ENCODE assay signal across 18 cellular contexts in genomic region chr17:20032636-20033035, GRCh38. TPM values are rescaled to one million over a fixed set of nuclear protein-coding genes. Genes with fewer than 3 reads are reported as not detected.
DNase-seq lines count a peak whose midpoint lies in the region; TF ChIP-seq lines count a peak whose summit lies in the region.
"Had no signal": no experiment of that assay in that cellular context is flagged by ENCODE, and none has a peak within 500 bp of the region (broad histone marks: within the 10 kb centered on the region; RNA-seq: fewer than 3 reads in every experiment).

No MANE protein-coding gene starts in this region.

- no peak overlapping the region for H3K4me3 ChIP-seq in OCI-LY3 (ENCODE audit: low read length)
- H3K4me3 ChIP-seq in neuronal stem cell (ENCODE audit: low read length in 2 of 2) = no peak overlapping the region
- H3K4me3 ChIP-seq: BLaER1, MG63, Peyer's patch had no signal

- no peaks in the 10 kb centered on the region for H3K9me3 ChIP-seq in OCI-LY3 (ENCODE audit: insufficient read depth, low read length)
- H3K9me3 ChIP-seq in neuronal stem cell (replicated peaks in 1 of 2; ENCODE audit: control insufficient read depth in 2 of 2, insufficient read depth in 1 of 2, low read depth in 1 of 2, low read length in 2 of 2) = no peaks in the 10 kb centered on the region
- H3K9me3 ChIP-seq: BLaER1, MG63, Peyer's patch had no signal

- peak overlapping the region; percentile 62 for H3K27ac Mint-ChIP-seq in dendritic cell treated with granulocyte-macrophage colony-stimulating factor and Interleukin-4, amounts not matched to agents 40 ng/mL and 50 ng/mL, for 4 days
- no peak overlapping the region for H3K27ac Mint-ChIP-seq in activated T-helper 1 cell treated with anti-CD3 and anti-CD28 coated beads, Interleukin-12 subunit alpha, Interleukin-12 subunit beta, Interleukin-2, Interleukin-4 antibody, amounts not matched to agents 30 ng/mL and 10 ng/mL and 1 ng/mL, durations not matched to agents 14 hours and 24 hours and 36 hours

- H3K36me3 Mint-ChIP-seq in dendritic cell treated with granulocyte-macrophage colony-stimulating factor and Interleukin-4, amounts not matched to agents 40 ng/mL and 50 ng/mL, for 4 days (ENCODE audit: low read depth) = no peaks in the 10 kb centered on the region
- H3K36me3 Mint-ChIP-seq in activated T-helper 1 cell treated with anti-CD3 and anti-CD28 coated beads, Interleukin-12 subunit alpha, Interleukin-12 subunit beta, Interleukin-2, Interleukin-4 antibody, amounts not matched to agents 30 ng/mL and 10 ng/mL and 1 ng/mL, durations not matched to agents 14 hours and 24 hours and 36 hours (ENCODE audit: low read depth) = no peaks in the 10 kb centered on the region

- H4K8ac ChIP-seq in neuronal stem cell (ENCODE audit: low read depth, low read length) = no peak overlapping the region

- H2AFZ ChIP-seq in OCI-LY3 (ENCODE audit: low read depth, low read length) = no peak overlapping the region
- H2AFZ ChIP-seq in neuronal stem cell (ENCODE audit: low read length) = no peak overlapping the region

- H3K36me3 ChIP-seq in OCI-LY3 (replicated peaks; ENCODE audit: low read depth, low read length) (no peaks in the 10 kb centered on the region), neuronal stem cell (replicated peaks in 1 of 2; ENCODE audit: control insufficient read depth in 2 of 2, insufficient read depth in 2 of 2, low read length in 2 of 2) (no peaks in the 10 kb centered on the region)
- H3K36me3 ChIP-seq: BLaER1, MG63, Peyer's patch had no signal

- intact Hi-C loops in dendritic cell treated with granulocyte-macrophage colony-stimulating factor and Interleukin-4, amounts not matched to agents 40 ng/mL and 50 ng/mL, for 4 days (cut with micrococcal nuclease) = loop anchor here (5.0 kb wide), 1 partner anchor 40 kb away; no protein-coding TSS in a partner anchor
- intact Hi-C loops in activated T-helper 1 cell treated with anti-CD3 and anti-CD28 coated beads, Interleukin-12 subunit alpha, Interleukin-12 subunit beta, Interleukin-2, Interleukin-4 antibody, amounts not matched to agents 30 ng/mL and 10 ng/mL and 1 ng/mL, durations not matched to agents 14 hours and 24 hours and 36 hours (cut with micrococcal nuclease) = no loop called here

- no peak overlapping the region for H3K18ac ChIP-seq in neuronal stem cell (ENCODE audit: low read length)

- no peak overlapping the region for H4K91ac ChIP-seq in neuronal stem cell (ENCODE audit: low read depth, low read length, poor library complexity)

- no peak overlapping the region for H3K4me2 ChIP-seq in OCI-LY3 (ENCODE audit: low read length)
- H3K4me2 ChIP-seq in neuronal stem cell (ENCODE audit: insufficient read depth, low read length, poor library complexity, severe bottlenecking) = no peak overlapping the region
- H3K4me2 ChIP-seq: BLaER1, KMS-11 had no signal

- peaks cover 36% of the 10 kb centered on the region for H3K4me1 Mint-ChIP-seq in dendritic cell treated with granulocyte-macrophage colony-stimulating factor and Interleukin-4, amounts not matched to agents 40 ng/mL and 50 ng/mL, for 4 days (ENCODE audit: low read depth)
- H3K4me1 Mint-ChIP-seq in activated T-helper 1 cell treated with anti-CD3 and anti-CD28 coated beads, Interleukin-12 subunit alpha, Interleukin-12 subunit beta, Interleukin-2, Interleukin-4 antibody, amounts not matched to agents 30 ng/mL and 10 ng/mL and 1 ng/mL, durations not matched to agents 14 hours and 24 hours and 36 hours (ENCODE audit: low read depth) = no peaks in the 10 kb centered on the region

- no peak overlapping the region for H3K23ac ChIP-seq in neuronal stem cell (ENCODE audit: low read depth, low read length, poor library complexity)

- no peak overlapping the region for H2AK5ac ChIP-seq in neuronal stem cell (ENCODE audit: low read depth, low read length)

- H3K4me3 Mint-ChIP-seq in dendritic cell treated with granulocyte-macrophage colony-stimulating factor and Interleukin-4, amounts not matched to agents 40 ng/mL and 50 ng/mL, for 4 days = peak overlapping the region; percentile 42
- no peak overlapping the region for H3K4me3 Mint-ChIP-seq in activated T-helper 1 cell treated with anti-CD3 and anti-CD28 coated beads, Interleukin-12 subunit alpha, Interleukin-12 subunit beta, Interleukin-2, Interleukin-4 antibody, amounts not matched to agents 30 ng/mL and 10 ng/mL and 1 ng/mL, durations not matched to agents 14 hours and 24 hours and 36 hours

- no peak overlapping the region for H2BK12ac ChIP-seq in neuronal stem cell (ENCODE audit: low read length)

- peak; percentile 81 for DNase-seq in NOMO-1 treated with DMSO at 0.1 percent for 48 hours (lab: John Stamatoyannopoulos, UW; ENCODE audit: unreplicated experiment)
- DNase-seq in NOMO-1 treated with dmso at 0.1 percent for 144 hours (lab: John Stamatoyannopoulos, UW; ENCODE audit: unreplicated experiment) = no peak
- peak; percentile 18 to 29 for DNase-seq in Kasumi-1 (lab: John Stamatoyannopoulos, UW)
- DNase-seq in iPS-NIHi11 (ENCODE audit: low spot score) = no peak
- DNase-seq in neuronal stem cell (ENCODE audit: low spot score) = no peak
- no peak for DNase-seq in activated T-helper 1 cell treated with anti-CD3 and anti-CD28 coated beads, Interleukin-12 subunit alpha, Interleukin-12 subunit beta, Interleukin-2, Interleukin-4 antibody, amounts not matched to agents 30 ng/mL and 10 ng/mL and 1 ng/mL, durations not matched to agents 14 hours and 24 hours and 36 hours (ENCODE audit: low spot score)
- DNase-seq: MG63; NCI-H1436 treated with DMSO at 0.1 percent for 48 hours; NCI-H2081 treated with DMSO at 0.1 percent for 48 hours; NCI-H526; NK-92 treated with Interleukin-12 subunit alpha and Interleukin-12 subunit beta, amount 100 ng/mL, for 24 hours; Peyer's patch; SHP77 had no signal

- TF ChIP-seq CTCF in OCI-LY3 (IDR thresholded peaks at IDR 0.05; ENCODE audit: low read depth, low read length) = no peak

- no peak overlapping the region for H2BK5ac ChIP-seq in neuronal stem cell (ENCODE audit: low read length)

- H3K4me1 ChIP-seq in OCI-LY3 (ENCODE audit: low read length) = peaks cover 34% of the 10 kb centered on the region
- no peaks in the 10 kb centered on the region for H3K4me1 ChIP-seq in neuronal stem cell (ENCODE audit: control insufficient read depth in 2 of 2, insufficient read depth in 1 of 2, low read depth in 1 of 2, low read length in 2 of 2)
- H3K4me1 ChIP-seq: Peyer's patch had no signal

- no peak overlapping the region for H3K4ac ChIP-seq in neuronal stem cell (ENCODE audit: low read length)

- no peak overlapping the region for H2BK15ac ChIP-seq in neuronal stem cell (ENCODE audit: low read length)

- H3K27me3 ChIP-seq in OCI-LY3 (ENCODE audit: low read depth, low read length) = no peaks in the 10 kb centered on the region
- no peaks in the 10 kb centered on the region for H3K27me3 ChIP-seq in neuronal stem cell (ENCODE audit: control insufficient read depth in 3 of 3, insufficient read depth in 3 of 3, low read depth in 1 of 3, low read length in 3 of 3)
- H3K27me3 ChIP-seq: BLaER1, MG63, Peyer's patch had no signal

- H3K79me1 ChIP-seq in neuronal stem cell (ENCODE audit: low read depth, low read length) = no peaks in the 10 kb centered on the region

- no peaks in the 10 kb centered on the region for H3K27me3 Mint-ChIP-seq in dendritic cell treated with granulocyte-macrophage colony-stimulating factor and Interleukin-4, amounts not matched to agents 40 ng/mL and 50 ng/mL, for 4 days
- peaks cover 3% of the 10 kb centered on the region for H3K27me3 Mint-ChIP-seq in activated T-helper 1 cell treated with anti-CD3 and anti-CD28 coated beads, Interleukin-12 subunit alpha, Interleukin-12 subunit beta, Interleukin-2, Interleukin-4 antibody, amounts not matched to agents 30 ng/mL and 10 ng/mL and 1 ng/mL, durations not matched to agents 14 hours and 24 hours and 36 hours (ENCODE audit: insufficient read depth)

- H3K27ac ChIP-seq in OCI-LY3 (ENCODE audit: low read length) = peak overlapping the region; percentile 69; the same call in 1 of the 2 replicates
- H3K27ac ChIP-seq in neuronal stem cell (replicated peaks; ENCODE audit: low read length) = no peak overlapping the region
- H3K27ac ChIP-seq: 22Rv1, BLaER1, KMS-11, Peyer's patch had no signal

- H3K9me3 Mint-ChIP-seq in dendritic cell treated with granulocyte-macrophage colony-stimulating factor and Interleukin-4, amounts not matched to agents 40 ng/mL and 50 ng/mL, for 4 days = peaks cover 16% of the 10 kb centered on the region
- H3K9me3 Mint-ChIP-seq in activated T-helper 1 cell treated with anti-CD3 and anti-CD28 coated beads, Interleukin-12 subunit alpha, Interleukin-12 subunit beta, Interleukin-2, Interleukin-4 antibody, amounts not matched to agents 30 ng/mL and 10 ng/mL and 1 ng/mL, durations not matched to agents 14 hours and 24 hours and 36 hours = no peaks in the 10 kb centered on the region

- no peaks in the 10 kb centered on the region for H3K79me2 ChIP-seq in OCI-LY3 (ENCODE audit: low read length)

- no peak overlapping the region for H2BK120ac ChIP-seq in neuronal stem cell (ENCODE audit: low read depth, low read length)

- H3K9ac ChIP-seq in OCI-LY3 (ENCODE audit: low read length) = no peak overlapping the region
- H3K9ac ChIP-seq in neuronal stem cell (ENCODE audit: low read depth, low read length, poor library complexity) = no peak overlapping the region
- H3K9ac ChIP-seq: BLaER1, KMS-11 had no signal

- H4K20me1 ChIP-seq in OCI-LY3 (ENCODE audit: insufficient read depth, low read length) = no peaks in the 10 kb centered on the region
- H4K20me1 ChIP-seq: BLaER1 had no signal

- H3K14ac ChIP-seq in neuronal stem cell (ENCODE audit: low read length) = no peak overlapping the region

- WGBS in neuronal stem cell (ENCODE audit: extremely low coverage in 2 of 2, insufficient read length in 2 of 2, insufficient replicate concordance in 1 of 2), 2 donors = no CpG with 5 or more reads among the region's 7 CpGs

RNA-seq across cellular contexts. Expression of gene SPECC1, which starts 23.5 kb away (rescaled TPM):
- polyA plus RNA-seq in neuronal stem cell (2013, experiment 1 of 2) = 39.4 TPM
- polyA plus RNA-seq in neuronal stem cell (2013, experiment 2 of 2) = 40.3 TPM
- total RNA-seq in activated T-helper 1 cell treated with anti-CD3 and anti-CD28 coated beads, Interleukin-12 subunit alpha, Interleukin-12 subunit beta, Interleukin-2, Interleukin-4 antibody, amounts not matched to agents 30 ng/mL and 10 ng/mL and 1 ng/mL, durations not matched to agents 14 hours and 24 hours and 36 hours = 7.2 and 11.1 TPM in 2 replicates

RNA-seq across cellular contexts. Expression of gene AKAP10, which starts 55.0 kb away (rescaled TPM):
- polyA plus RNA-seq in neuronal stem cell (2013, experiment 1 of 2) = 16.7 TPM
- 16.2 TPM for polyA plus RNA-seq in neuronal stem cell (2013, experiment 2 of 2)
- total RNA-seq in activated T-helper 1 cell treated with anti-CD3 and anti-CD28 coated beads, Interleukin-12 subunit alpha, Interleukin-12 subunit beta, Interleukin-2, Interleukin-4 antibody, amounts not matched to agents 30 ng/mL and 10 ng/mL and 1 ng/mL, durations not matched to agents 14 hours and 24 hours and 36 hours = 38.8 and 39.3 TPM in 2 replicates

Comparison
In these comparisons a context has a peak if more than half of its experiments do, and no peak if none do; other contexts are left out.
1. DNase-seq: peak in NOMO-1 treated with DMSO at 0.1 percent for 48 hours (single experiment) and Kasumi-1 (2 of 2); none in NOMO-1 treated with dmso at 0.1 percent for 144 hours (single experiment), iPS-NIHi11 (single experiment), neuronal stem cell (single experiment) and activated T-helper 1 cell treated with anti-CD3 and anti-CD28 coated beads, Interleukin-12 subunit alpha, Interleukin-12 subunit beta, Interleukin-2, Interleukin-4 antibody, amounts not matched to agents 30 ng/mL and 10 ng/mL and 1 ng/mL, durations not matched to agents 14 hours and 24 hours and 36 hours (single experiment).